8 cellular contexts compared by ENCODE assay signal in genomic region chr13:19618925-19619324, GRCh38. TPM values are rescaled to one million over a fixed set of nuclear protein-coding genes. Genes with fewer than 3 reads are reported as not detected.
DNase-seq lines count a peak whose midpoint lies in the region; ATAC-seq and TF ChIP-seq lines count a peak whose summit lies in the region.

No MANE protein-coding gene starts in this region.

- H3K36me3 Mint-ChIP-seq in H9 (ENCODE audit: insufficient read depth in 1 of 3, low read depth in 3 of 3): peaks cover 12 to 16% (median 15%) of the 10 kb centered on the region in 3 experiments

- H3K4me1 ChIP-seq in H9 (ENCODE audit: insufficient read depth, low read length) (no peaks in the 10 kb centered on the region), sigmoid colon (no peaks in the 10 kb centered on the region)

- no peak overlapping the region for H3K4me3 ChIP-seq in sigmoid colon

- H3T11ph ChIP-seq in H9 (ENCODE audit: low read length): no peak overlapping the region

- H3K27ac ChIP-seq in H9 (ENCODE audit: insufficient read length, low read depth, low read length) (no peak overlapping the region), sigmoid colon (no peak overlapping the region)

- TF ChIP-seq CTCF in H9 (conservative IDR thresholded peaks at IDR 0.05) (peak; percentile 62), sigmoid colon (IDR thresholded peaks at IDR 0.05) (no peak)

- no peak overlapping the region for H2BK12ac ChIP-seq in H9 (ENCODE audit: insufficient read length, low read depth, low read length)

- H3K79me2 ChIP-seq in H9 (ENCODE audit: insufficient read depth, low read length): no peaks in the 10 kb centered on the region

- H3K4ac ChIP-seq in H9 (ENCODE audit: low read depth, low read length): no peak overlapping the region

- no peak overlapping the region for H3K4me2 ChIP-seq in H9 (ENCODE audit: insufficient read depth, insufficient read length, low read length)

- H3K27me3 ChIP-seq in H9 (ENCODE audit: insufficient read depth, low read length) (no peaks in the 10 kb centered on the region), sigmoid colon (no peaks in the 10 kb centered on the region)

- no peaks in the 10 kb centered on the region for H4K20me1 ChIP-seq in H9 (ENCODE audit: control insufficient read depth, insufficient read depth, insufficient read length)

- no peak for ATAC-seq in HG02970 (IDR thresholded peaks at IDR 0.05; ENCODE audit: low FRiP score, unreplicated experiment)

- DNase-seq in DMS53 (lab: John Stamatoyannopoulos, UW): peak; percentile 72
- DNase-seq in H9: peak; percentile 33
- peak; percentile 63 for DNase-seq in SK-MEL-5 (ENCODE audit: low read depth, low spot score)
- peak; percentile 40 for DNase-seq in iPS-NIHi7 (ENCODE audit: extremely low spot score)
- no peak for DNase-seq in sigmoid colon
- DNase-seq in OCI-M2 (lab: John Stamatoyannopoulos, UW; ENCODE audit: unreplicated experiment): no peak
- DNase-seq in NCI-H1092 treated with DMSO at 0.1 percent for 48 hours (lab: John Stamatoyannopoulos, UW): no peak

- in situ Hi-C loops in SK-MEL-5 (cut with HindIII; ENCODE audit: low pct_unique_long_range_greater_than_20kb, low sequenced_read_pairs): no loop called here

- H3K9me3 ChIP-seq in H9 (ENCODE audit: control insufficient read depth, low read depth, low read length): no peaks in the 10 kb centered on the region
- no peaks in the 10 kb centered on the region for H3K9me3 ChIP-seq in sigmoid colon

- peaks cover 2% of the 10 kb centered on the region; the same call in 1 of the 2 replicates for H3K27me3 Mint-ChIP-seq in H9 (ENCODE audit: low read depth)

- TF ChIP-seq EP300 in sigmoid colon (IDR thresholded peaks at IDR 0.05): no peak

- TF ChIP-seq POLR2A in sigmoid colon (IDR thresholded peaks at IDR 0.05): no peak

- H2AK5ac ChIP-seq in H9 (ENCODE audit: insufficient read length, low read length): no peak overlapping the region

- H3K9ac ChIP-seq in H9 (ENCODE audit: extremely low read depth, insufficient read length, low read length): no peak overlapping the region

- intact Hi-C loops in sigmoid colon (cut with DNase I): no loop called here

- no peak overlapping the region for H3K4me3 Mint-ChIP-seq in H9

- H2BK20ac ChIP-seq in H9 (ENCODE audit: low read depth, low read length, poor library complexity, severe bottlenecking): no peak overlapping the region

- no peak overlapping the region for H2BK15ac ChIP-seq in H9 (ENCODE audit: low read depth, low read length)

- WGBS in H9 (ENCODE audit: extremely low coverage, insufficient read length, low lambda C conversion rate): no CpG with 5 or more reads among the region's 5 CpGs
- WGBS in sigmoid colon, 2 donors: 77 to 80% methylated on average over 5 of the region's 5 CpGs

- H3K4me1 Mint-ChIP-seq in H9: no peaks in the 10 kb centered on the region

- no peaks in the 10 kb centered on the region for H3K23me2 ChIP-seq in H9 (ENCODE audit: insufficient read length, low read depth, low read length, poor library complexity, severe bottlenecking)

- H3K23ac ChIP-seq in H9 (ENCODE audit: insufficient read length, low read depth, low read length): no peak overlapping the region

- H4K5ac ChIP-seq in H9 (ENCODE audit: insufficient read length, low read depth, low read length): no peak overlapping the region

- H3K9me3 Mint-ChIP-seq in H9: peaks cover 65 to 74% of the 10 kb centered on the region in 2 experiments

- no peak overlapping the region for H2BK120ac ChIP-seq in H9 (ENCODE audit: low read depth, low read length, poor library complexity, severe bottlenecking)

- no peak overlapping the region for H2BK5ac ChIP-seq in H9 (ENCODE audit: insufficient read length, low read length)

- no peak overlapping the region for H4K91ac ChIP-seq in H9 (ENCODE audit: insufficient read length, low read depth, low read length)

- no peak overlapping the region for H4K8ac ChIP-seq in H9 (replicated peaks; ENCODE audit: insufficient read length, low read depth, low read length)

- no peak overlapping the region for H3K27ac Mint-ChIP-seq in H9

- H3K18ac ChIP-seq in H9 (ENCODE audit: insufficient read length, low read depth, low read length): no peak overlapping the region

- H3K79me1 ChIP-seq in H9 (ENCODE audit: insufficient read depth, low read depth, low read length, poor library complexity, severe bottlenecking): no peaks in the 10 kb centered on the region

- no peak overlapping the region for H3K56ac ChIP-seq in H9 (ENCODE audit: insufficient read length, low read depth, low read length)

- no peaks in the 10 kb centered on the region for H3K36me3 ChIP-seq in sigmoid colon

- no peak overlapping the region for H3K14ac ChIP-seq in H9 (ENCODE audit: insufficient read depth, low read length)

- H2AFZ ChIP-seq in H9 (ENCODE audit: low read length): no peak overlapping the region

RNA-seq across cellular contexts. Expression of gene MPHOSPH8, which starts 14.5 kb away (rescaled TPM):
- total RNA-seq in H9 (2021) (21.1 TPM in 2 replicates), sigmoid colon (10 to 100 TPM; 37.4 to 47.6 (median 41.1) TPM)
- total RNA-seq in SK-MEL-5 (2014; rRNA removed; shearing (Covaris generic)): 19.3 and 23.5 TPM in 2 replicates
- 17.1 and 21.7 TPM in 2 replicates for polyA plus RNA-seq in SK-MEL-5 (2015; cell fraction: cytosol; rRNA removed)
- polyA plus RNA-seq in SK-MEL-5 (2015; cell fraction: nucleus; rRNA removed): 67.3 and 101 TPM in 2 replicates
- 10 to 100 TPM; 17.4 to 27.4 (median 17.6) TPM for polyA plus RNA-seq in sigmoid colon

RNA-seq across cellular contexts. Expression of gene TPTE2, which starts 57.6 kb away (rescaled TPM):
- total RNA-seq in H9 (2021): not detected in 2 replicates
- not detected in 2 replicates for total RNA-seq in SK-MEL-5 (2014; rRNA removed; shearing (Covaris generic))
- 0.17 TPM in 1 of 2 replicates, not detected in the other for polyA plus RNA-seq in SK-MEL-5 (2015; cell fraction: cytosol; rRNA removed)
- polyA plus RNA-seq in SK-MEL-5 (2015; cell fraction: nucleus; rRNA removed): not detected in 2 replicates
- total RNA-seq in sigmoid colon: under 1 TPM in 1 of 4 donors, not detected in 3; 0.99 TPM
- under 1 TPM in 1 of 3 donors, not detected in 2; 0.04 TPM for polyA plus RNA-seq in sigmoid colon

Comparison
In these comparisons a context has a peak if more than half of its experiments do, and no peak if none do; other contexts are left out.
1. DNase-seq: peak in DMS53 (single experiment), H9 (single experiment), SK-MEL-5 (single experiment) and iPS-NIHi7 (single experiment); none in sigmoid colon (single experiment), OCI-M2 (single experiment) and NCI-H1092 treated with DMSO at 0.1 percent for 48 hours (single experiment).